Comparison of ENCODE assay signal across 8 cellular contexts in the genomic region with DNA sequence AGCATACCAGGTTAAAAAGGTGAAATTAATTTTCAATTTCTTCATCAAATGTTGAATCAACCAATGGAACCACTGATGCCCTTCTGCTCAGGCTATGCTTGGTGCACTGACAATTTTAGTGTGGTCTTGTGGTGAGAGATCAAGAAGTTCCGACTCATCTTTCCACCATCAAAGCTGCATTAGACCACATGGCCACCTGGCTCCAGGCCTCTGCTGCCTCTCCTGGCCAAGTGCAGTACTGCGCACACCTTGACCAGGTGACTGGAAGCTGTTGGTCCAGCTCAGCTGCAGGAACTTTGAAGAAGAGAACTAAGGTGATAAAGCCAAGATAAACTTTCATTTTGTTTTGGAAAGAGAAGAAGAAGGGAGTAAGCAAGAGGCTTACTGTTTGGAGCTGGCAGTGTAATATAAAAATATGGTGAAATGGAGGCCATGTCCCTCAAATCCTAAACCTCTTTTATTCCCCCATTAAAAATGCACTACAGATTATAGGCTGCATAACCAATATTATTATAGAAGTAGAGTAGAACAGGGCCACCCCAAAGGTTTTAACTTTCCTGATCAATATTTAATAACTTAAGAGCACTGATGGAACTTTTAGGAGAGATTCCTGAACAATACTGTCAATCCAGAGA.
DNase-seq lines count a peak whose midpoint lies in the region; ATAC-seq, FAIRE-seq and TF ChIP-seq lines count a peak whose summit lies in the region.

No MANE protein-coding gene starts in this region.

- no peaks in the 10 kb centered on the region for H3K9me2 ChIP-seq in MM.1S (replicated peaks; ENCODE audit: insufficient read depth, low read length)

- no peak overlapping the region for H3K4me3 Mint-ChIP-seq in HFFc6
- H3K4me3 Mint-ChIP-seq in activated naive CD8-positive, alpha-beta T cell treated with anti-CD3 and anti-CD28 coated beads, Interleukin-2, amount 50 U/mL, for 24 hours = no peak overlapping the region
- H3K4me3 Mint-ChIP-seq in naive thymus-derived CD4-positive, alpha-beta T cell = no peak overlapping the region

- TF ChIP-seq POLR2A in A549 (IDR thresholded peaks at IDR 0.05; ENCODE audit: low read length) (no peak), GM12891 (IDR thresholded peaks at IDR 0.05; ENCODE audit: low read depth, low read length) (no peak)

- H3K9me3 ChIP-seq in A549 (no peaks in the 10 kb centered on the region), MM.1S (replicated peaks; ENCODE audit: insufficient read depth, low read length) (no peaks in the 10 kb centered on the region)
- no peaks in the 10 kb centered on the region for H3K9me3 ChIP-seq in naive thymus-derived CD4-positive, alpha-beta T cell (ENCODE audit: control insufficient read depth in 2 of 3, low read length in 3 of 3)

- H3F3A ChIP-seq in MM.1S (ENCODE audit: insufficient read depth, low read length) = no peaks in the 10 kb centered on the region

- no peaks in the 10 kb centered on the region for H4K20me1 ChIP-seq in MM.1S (ENCODE audit: insufficient read depth, low read length)

- no peaks in the 10 kb centered on the region for H3K4me1 Mint-ChIP-seq in HFFc6 (ENCODE audit: low read depth)
- no peaks in the 10 kb centered on the region for H3K4me1 Mint-ChIP-seq in activated naive CD8-positive, alpha-beta T cell treated with anti-CD3 and anti-CD28 coated beads, Interleukin-2, amount 50 U/mL, for 24 hours
- no peaks in the 10 kb centered on the region for H3K4me1 Mint-ChIP-seq in naive thymus-derived CD4-positive, alpha-beta T cell

- H3K9me3 Mint-ChIP-seq in HFFc6 = peaks cover 18% of the 10 kb centered on the region
- H3K9me3 Mint-ChIP-seq in activated naive CD8-positive, alpha-beta T cell treated with anti-CD3 and anti-CD28 coated beads, Interleukin-2, amount 50 U/mL, for 24 hours = peaks cover 4% of the 10 kb centered on the region
- H3K9me3 Mint-ChIP-seq in naive thymus-derived CD4-positive, alpha-beta T cell = peaks cover 0 to 21% (median 3%) of the 10 kb centered on the region in 11 donors

- peak; percentile 7 to 38 for DNase-seq in A549 (ENCODE audit: low read depth in 1 of 2, low spot score in 1 of 2)
- DNase-seq in GM12891 (ENCODE audit: insufficient read length, low spot score) = peak; percentile 21
- DNase-seq in HFFc6 = no peak
- peak; percentile 64 for DNase-seq in MM.1S
- DNase-seq in activated naive CD8-positive, alpha-beta T cell treated with anti-CD3 and anti-CD28 coated beads, Interleukin-2, amount 50 U/mL, for 24 hours = peak; percentile 70
- peak in 1 of 9 donors; percentile 53 for DNase-seq in naive thymus-derived CD4-positive, alpha-beta T cell
- DNase-seq in cerebellar nuclear complex (lab: John Stamatoyannopoulos, UW) = no peak
- no peak for DNase-seq in NCI-H1048 (lab: John Stamatoyannopoulos, UW)

- H3K4me2 ChIP-seq in A549 (no peak overlapping the region), MM.1S (ENCODE audit: low read depth, low read length) (no peak overlapping the region)

- intact Hi-C loops in naive thymus-derived CD4-positive, alpha-beta T cell (cut with micrococcal nuclease) = loop anchor here in 1 of 2 donors (2.0 kb wide), 1 partner anchor 162 kb away; no protein-coding TSS in a partner anchor

- TF ChIP-seq EP300 in A549 (IDR thresholded peaks at IDR 0.05) = no peak

- no peaks in the 10 kb centered on the region; the same call in 1 of the 2 replicates for H3K27me3 Mint-ChIP-seq in HFFc6 (ENCODE audit: insufficient read depth)
- no peaks in the 10 kb centered on the region for H3K27me3 Mint-ChIP-seq in activated naive CD8-positive, alpha-beta T cell treated with anti-CD3 and anti-CD28 coated beads, Interleukin-2, amount 50 U/mL, for 24 hours
- peaks cover 0 to 5% (median 3%) of the 10 kb centered on the region in 5 donors for H3K27me3 Mint-ChIP-seq in naive thymus-derived CD4-positive, alpha-beta T cell

- no peak overlapping the region for H3K27ac ChIP-seq in A549
- no peak overlapping the region for H3K27ac ChIP-seq in MM.1S (ENCODE audit: low read length)
- no peak overlapping the region for H3K27ac ChIP-seq in naive thymus-derived CD4-positive, alpha-beta T cell (ENCODE audit: low read depth, low read length)

- H3K27ac Mint-ChIP-seq in HFFc6 = no peak overlapping the region
- no peak overlapping the region for H3K27ac Mint-ChIP-seq in activated naive CD8-positive, alpha-beta T cell treated with anti-CD3 and anti-CD28 coated beads, Interleukin-2, amount 50 U/mL, for 24 hours
- H3K27ac Mint-ChIP-seq in naive thymus-derived CD4-positive, alpha-beta T cell = no peak overlapping the region

- peak in 1 of 2 experiments; percentile 37; a peak in 2 of 5 replicates for TF ChIP-seq RAD21 in A549 (conservative IDR thresholded peaks at IDR 0.05 in 1 of 2, IDR thresholded peaks at IDR 0.05 in 1 of 2)

- no peaks in the 10 kb centered on the region for H3K36me3 ChIP-seq in MM.1S (replicated peaks; ENCODE audit: insufficient read depth, low read length)
- no peaks in the 10 kb centered on the region for H3K36me3 ChIP-seq in naive thymus-derived CD4-positive, alpha-beta T cell (ENCODE audit: control insufficient read depth in 2 of 3, insufficient read depth in 3 of 3, low read length in 3 of 3)

- POLR2A ChIA-PET in A549 (lab: Yijun Ruan, JAX) = no interaction called here
- POLR2A ChIA-PET in naive thymus-derived CD4-positive, alpha-beta T cell (lab: Charles Lee) = no interaction called here

- H3K4me3 ChIP-seq in A549 = no peak overlapping the region
- no peak overlapping the region for H3K4me3 ChIP-seq in MM.1S (ENCODE audit: low read length)
- no peak overlapping the region for H3K4me3 ChIP-seq in naive thymus-derived CD4-positive, alpha-beta T cell (ENCODE audit: low read length)

- H3K79me2 ChIP-seq in MM.1S (ENCODE audit: low read length) = no peaks in the 10 kb centered on the region

- TF ChIP-seq CTCF in A549 (IDR thresholded peaks at IDR 0.05) = peak; percentile 30; the same call in 2 of the 3 replicates
- peak; percentile 55 for TF ChIP-seq CTCF in HFFc6 (IDR thresholded peaks at IDR 0.05)
- peak; percentile 91 for TF ChIP-seq CTCF in MM.1S (IDR thresholded peaks at IDR 0.05; ENCODE audit: low read length)

- H3K36me3 Mint-ChIP-seq in HFFc6 (ENCODE audit: low read depth) = no peaks in the 10 kb centered on the region
- H3K36me3 Mint-ChIP-seq in activated naive CD8-positive, alpha-beta T cell treated with anti-CD3 and anti-CD28 coated beads, Interleukin-2, amount 50 U/mL, for 24 hours (ENCODE audit: low read depth) = no peaks in the 10 kb centered on the region
- H3K36me3 Mint-ChIP-seq in naive thymus-derived CD4-positive, alpha-beta T cell = no peaks in the 10 kb centered on the region

- WGBS in A549 (ENCODE audit: missing lambda C conversion rate) = 6% methylated on average over 2 of the region's 2 CpGs

- FAIRE-seq in A549 (lab: Jason Lieb, UNC) = no peak
- FAIRE-seq in GM12891 (lab: Jason Lieb, UNC) = peak; percentile 82

- ATAC-seq in A549 = peak in 1 of 2 experiments; percentile 75; a peak in 3 of 6 replicates
- peak; percentile 77 for ATAC-seq in activated naive CD8-positive, alpha-beta T cell treated with anti-CD3 and anti-CD28 coated beads, Interleukin-2, amount 50 U/mL, for 24 hours
- peak; percentile 49 for ATAC-seq in naive thymus-derived CD4-positive, alpha-beta T cell

- no peak overlapping the region for H2AFZ ChIP-seq in MM.1S (ENCODE audit: low read length)

- no peak overlapping the region for H3K9ac ChIP-seq in MM.1S (ENCODE audit: low read length)

- CTCF ChIA-PET in A549 (lab: Yijun Ruan, JAX) = interaction anchor here (1.1 kb wide), 1 partner anchor 34 kb away, joined by 3 read pairs; no protein-coding TSS in a partner anchor
- CTCF ChIA-PET in naive thymus-derived CD4-positive, alpha-beta T cell (lab: Charles Lee) = no interaction called here

- H3K4me1 ChIP-seq in A549 (no peaks in the 10 kb centered on the region), MM.1S (ENCODE audit: low read length) (no peaks in the 10 kb centered on the region)
- no peaks in the 10 kb centered on the region for H3K4me1 ChIP-seq in naive thymus-derived CD4-positive, alpha-beta T cell (ENCODE audit: control insufficient read depth in 2 of 2, insufficient read depth in 2 of 2, low read length in 2 of 2)

- H3K27me3 ChIP-seq in MM.1S (replicated peaks; ENCODE audit: insufficient read depth, low read length) = no peaks in the 10 kb centered on the region
- no peaks in the 10 kb centered on the region for H3K27me3 ChIP-seq in naive thymus-derived CD4-positive, alpha-beta T cell (ENCODE audit: control insufficient read depth in 2 of 2, insufficient read depth in 2 of 2, low read length in 2 of 2)

TF ChIP-seq in A549, 52 proteins besides CTCF, POLR2A, EP300 and RAD21 (continues in another document):
- no peak for TF ChIP-seq RARB (CRISPR knock-in tag; IDR thresholded peaks at IDR 0.05)
- TF ChIP-seq, protein P1, sequence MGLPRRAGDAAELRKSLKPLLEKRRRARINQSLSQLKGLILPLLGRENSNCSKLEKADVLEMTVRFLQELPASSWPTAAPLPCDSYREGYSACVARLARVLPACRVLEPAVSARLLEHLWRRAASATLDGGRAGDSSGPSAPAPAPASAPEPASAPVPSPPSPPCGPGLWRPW (IDR thresholded peaks at IDR 0.05) = no peak
- TF ChIP-seq ZC3H11A (IDR thresholded peaks at IDR 0.05) = no peak
- TF ChIP-seq, protein P2, sequence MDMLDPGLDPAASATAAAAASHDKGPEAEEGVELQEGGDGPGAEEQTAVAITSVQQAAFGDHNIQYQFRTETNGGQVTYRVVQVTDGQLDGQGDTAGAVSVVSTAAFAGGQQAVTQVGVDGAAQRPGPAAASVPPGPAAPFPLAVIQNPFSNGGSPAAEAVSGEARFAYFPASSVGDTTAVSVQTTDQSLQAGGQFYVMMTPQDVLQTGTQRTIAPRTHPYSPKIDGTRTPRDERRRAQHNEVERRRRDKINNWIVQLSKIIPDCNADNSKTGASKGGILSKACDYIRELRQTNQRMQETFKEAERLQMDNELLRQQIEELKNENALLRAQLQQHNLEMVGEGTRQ (IDR thresholded peaks at IDR 0.05) = no peak

TF ChIP-seq in GM12891, 5 proteins besides CTCF, POLR2A, EP300 and RAD21:
- no peak for TF ChIP-seq PAX5 (IDR thresholded peaks at IDR 0.05; ENCODE audit: insufficient read depth, low read length, severe bottlenecking)
- TF ChIP-seq TAF1 (IDR thresholded peaks at IDR 0.05; ENCODE audit: low read depth, low read length) = no peak
- no peak for TF ChIP-seq POU2F2 (IDR thresholded peaks at IDR 0.05; ENCODE audit: low read depth, low read length)
- no peak for TF ChIP-seq SPI1 (IDR thresholded peaks at IDR 0.05; ENCODE audit: low read depth, low read length)
- TF ChIP-seq POLR2AphosphoS5 (IDR thresholded peaks at IDR 0.05; ENCODE audit: low read depth, low read length) = no peak

Comparison
In these comparisons a context has a peak if more than half of its experiments do, and no peak if none do; other contexts are left out.
1. DNase-seq: peak in A549 (2 of 2), GM12891 (single experiment), MM.1S (single experiment) and activated naive CD8-positive, alpha-beta T cell treated with anti-CD3 and anti-CD28 coated beads, Interleukin-2, amount 50 U/mL, for 24 hours (single experiment); none in HFFc6 (single experiment), cerebellar nuclear complex (0 of 2) and NCI-H1048 (single experiment).
2. CTCF ChIP-seq: peak in every context shown above with its lines; median percentile 91 in MM.1S; 55 in HFFc6; 30 in A549.